ENCODE assay signal across 12 cellular contexts in genomic region chr1:173853074-173853473, GRCh38. TPM values are rescaled to one million over a fixed set of nuclear protein-coding genes. Genes with fewer than 3 reads are reported as not detected.
DNase-seq lines count a peak whose midpoint lies in the region; ATAC-seq and TF ChIP-seq lines count a peak whose summit lies in the region.
"Had no signal": no experiment of that assay in that cellular context is flagged by ENCODE, and none has a peak within 500 bp of the region (broad histone marks: within the 10 kb centered on the region; RNA-seq: fewer than 3 reads in every experiment).

No MANE protein-coding gene starts in this region.

- no peak overlapping the region for H3K27ac Mint-ChIP-seq in activated naive CD4-positive, alpha-beta T cell treated with anti-CD3 and anti-CD28 coated beads for 36 hours

- no peak overlapping the region for H3K4me3 ChIP-seq in heart left ventricle
- no peak overlapping the region for H3K4me3 ChIP-seq in duodenal mucosa (ENCODE audit: low read depth in 1 of 2, low read length in 2 of 2)
- no peak overlapping the region for H3K4me3 ChIP-seq in uterus
- no peak overlapping the region for H3K4me3 ChIP-seq in Peyer's patch

- 48 to 60% (median 52%) methylated on average over 5 of the region's 5 CpGs for WGBS in heart left ventricle, 4 donors

- H3K4me1 ChIP-seq in heart left ventricle (peaks cover 0 to 7% (median 0%) of the 10 kb centered on the region in 12 donors), duodenal mucosa (ENCODE audit: control insufficient read depth in 1 of 2, insufficient read depth in 2 of 2, low read length in 2 of 2) (no peaks in the 10 kb centered on the region), uterus (no peaks in the 10 kb centered on the region), Peyer's patch (no peaks in the 10 kb centered on the region)

- DNase-seq in heart left ventricle = no peak
- DNase-seq in left ventricle myocardium superior = no peak
- DNase-seq in islet precursor cell = peak; percentile 91
- DNase-seq in uterus = no peak
- no peak for DNase-seq in activated naive CD4-positive, alpha-beta T cell treated with anti-CD3 and anti-CD28 coated beads for 36 hours
- DNase-seq in Peyer's patch = no peak
- DNase-seq: anterior cingulate cortex; head of caudate nucleus; NCI-H1092; stimulated activated naive CD8-positive, alpha-beta T cell treated with anti-CD3 and anti-CD28 coated beads, Interleukin-15, Interleukin-2, amounts not matched to agents 100 U/mL and 50 U/mL, for 24 hours had no signal

- H3K36me3 Mint-ChIP-seq in activated naive CD4-positive, alpha-beta T cell treated with anti-CD3 and anti-CD28 coated beads for 36 hours (ENCODE audit: low read depth) = peaks cover 30% of the 10 kb centered on the region

- H3K4me3 Mint-ChIP-seq in activated naive CD4-positive, alpha-beta T cell treated with anti-CD3 and anti-CD28 coated beads for 36 hours = no peak overlapping the region

- H3K4me1 Mint-ChIP-seq in activated naive CD4-positive, alpha-beta T cell treated with anti-CD3 and anti-CD28 coated beads for 36 hours (ENCODE audit: low read depth) = no peaks in the 10 kb centered on the region

- no peaks in the 10 kb centered on the region for H3K9me3 Mint-ChIP-seq in activated naive CD4-positive, alpha-beta T cell treated with anti-CD3 and anti-CD28 coated beads for 36 hours

- no peaks in the 10 kb centered on the region for H3K27me3 Mint-ChIP-seq in activated naive CD4-positive, alpha-beta T cell treated with anti-CD3 and anti-CD28 coated beads for 36 hours (ENCODE audit: low read depth)

- intact Hi-C loops in heart left ventricle (cut with DNase I) (no loop called here), left ventricle myocardium superior (cut with micrococcal nuclease) (no loop called here), uterus (cut with DNase I; ENCODE audit: low total_unique reads) (no loop called here)
- intact Hi-C loops in activated naive CD4-positive, alpha-beta T cell treated with anti-CD3 and anti-CD28 coated beads for 36 hours (cut with micrococcal nuclease) = no loop called here

- no peaks in the 10 kb centered on the region for H3K9me3 ChIP-seq in heart left ventricle
- H3K9me3 ChIP-seq in duodenal mucosa (ENCODE audit: control insufficient read depth in 1 of 2, low read length in 2 of 2) = no peaks in the 10 kb centered on the region
- no peaks in the 10 kb centered on the region for H3K9me3 ChIP-seq in uterus
- H3K9me3 ChIP-seq in Peyer's patch = no peaks in the 10 kb centered on the region

- no peak overlapping the region for H3K9ac ChIP-seq in duodenal mucosa (ENCODE audit: low read depth in 1 of 2, low read length in 2 of 2)

- no peak for TF ChIP-seq CTCF in heart left ventricle (IDR thresholded peaks at IDR 0.05)
- no peak for TF ChIP-seq CTCF in uterus (IDR thresholded peaks at IDR 0.05)
- no peak for TF ChIP-seq CTCF in Peyer's patch (IDR thresholded peaks at IDR 0.05)

- H3K27me3 ChIP-seq in heart left ventricle (no peaks in the 10 kb centered on the region), duodenal mucosa (ENCODE audit: control insufficient read depth in 1 of 2, insufficient read depth in 2 of 2, low read length in 2 of 2) (no peaks in the 10 kb centered on the region), uterus (no peaks in the 10 kb centered on the region), Peyer's patch (no peaks in the 10 kb centered on the region)

- CTCF ChIA-PET in activated naive CD4-positive, alpha-beta T cell treated with anti-CD3 and anti-CD28 coated beads for 36 hours (lab: Charles Lee) = no interaction called here

- no peak for TF ChIP-seq POLR2A in heart left ventricle (IDR thresholded peaks at IDR 0.05)
- no peak for TF ChIP-seq POLR2A in uterus (IDR thresholded peaks at IDR 0.05)
- TF ChIP-seq POLR2A in Peyer's patch (IDR thresholded peaks at IDR 0.05) = no peak

- ATAC-seq in heart left ventricle (peak in 3 of 4 donors; percentile 45 to 84 (median 63)), left ventricle myocardium superior (no peak), GM18870 (IDR thresholded peaks at IDR 0.05; ENCODE audit: unreplicated experiment) (no peak)
- ATAC-seq: stimulated activated naive CD8-positive, alpha-beta T cell treated with anti-CD3 and anti-CD28 coated beads, Interleukin-15, Interleukin-2, amounts not matched to agents 100 U/mL and 50 U/mL, for 24 hours had no signal

- H3K36me3 ChIP-seq in heart left ventricle (peaks cover 0 to 87% (median 70%) of the 10 kb centered on the region in 9 donors), duodenal mucosa (ENCODE audit: control insufficient read depth in 1 of 2, insufficient read depth in 2 of 2, low read length in 2 of 2) (peaks cover 10 to 39% of the 10 kb centered on the region in 2 donors), uterus (no peaks in the 10 kb centered on the region), Peyer's patch (peaks cover 0 to 65% (median 0%) of the 10 kb centered on the region in 3 donors)

- H3K27ac ChIP-seq in heart left ventricle (peak overlapping the region in 7 of 12 donors; percentile 8 to 50 (median 20)), duodenal mucosa (ENCODE audit: low read depth, low read length) (peak overlapping the region; percentile 8), uterus (peak overlapping the region; percentile 32 to 59), Peyer's patch (peak overlapping the region in 1 of 4 donors; percentile 29)

RNA-seq across cellular contexts. Expression of gene GAS5, which starts 14.7 kb away (rescaled TPM):
- 100 to 1,000 TPM in 1 of 9 donors, 10 to 100 TPM in 8; 30.4 to 103 (median 43.6) TPM for total RNA-seq in heart left ventricle
- polyA plus RNA-seq in heart left ventricle = 100 to 1,000 TPM in 1 of 2 donors, 10 to 100 TPM in 1; 68.3 to 101 TPM
- 48.8 TPM for total RNA-seq in left ventricle myocardium superior
- total RNA-seq in uterus = 1,000 to 10,000 TPM in 2 of 4 donors, 100 to 1,000 TPM in 2; 566 to 2,222 (median 828) TPM
- total RNA-seq in activated naive CD4-positive, alpha-beta T cell treated with anti-CD3 and anti-CD28 coated beads for 36 hours = 1,000 to 10,000 TPM; 1,367 to 1,374 TPM
- 100 to 1,000 TPM in 3 of 4 donors, 10 to 100 TPM in 1; 95.6 to 270 (median 193) TPM for total RNA-seq in Peyer's patch

RNA-seq across cellular contexts. Expression of gene ZBTB37, which starts 15.1 kb away (rescaled TPM):
- total RNA-seq in heart left ventricle = 10 to 100 TPM in 4 of 9 donors, 1 to 10 TPM in 5; 6.2 to 14.8 (median 8.3) TPM
- 1 to 10 TPM; 2.1 TPM for polyA plus RNA-seq in heart left ventricle
- 7.9 TPM for total RNA-seq in left ventricle myocardium superior
- total RNA-seq in uterus = 10 to 100 TPM in 2 of 4 donors, 1 to 10 TPM in 2; 7.1 to 31.3 (median 11.2) TPM
- 1 to 10 TPM; 8.1 to 9.0 TPM for total RNA-seq in activated naive CD4-positive, alpha-beta T cell treated with anti-CD3 and anti-CD28 coated beads for 36 hours
- total RNA-seq in Peyer's patch = 10 to 100 TPM in 2 of 4 donors, 1 to 10 TPM in 2; 6.3 to 30.5 (median 10.2) TPM

RNA-seq across cellular contexts. Expression of gene CENPL, which starts 28.4 kb away (rescaled TPM):
- total RNA-seq in heart left ventricle (1 to 10 TPM; 1.7 to 5.8 (median 3.5) TPM), left ventricle myocardium superior (3.2 TPM), uterus (10 to 100 TPM in 1 of 4 donors, 1 to 10 TPM in 1, under 1 TPM in 1, not detected in 1; 0.51 to 24.2 (median 4.7) TPM), Peyer's patch (10 to 100 TPM in 1 of 4 donors, 1 to 10 TPM in 2, under 1 TPM in 1; 0.66 to 19.8 (median 3.9) TPM)
- polyA plus RNA-seq in heart left ventricle = 1 to 10 TPM; 2.1 to 4.6 TPM
- total RNA-seq in activated naive CD4-positive, alpha-beta T cell treated with anti-CD3 and anti-CD28 coated beads for 36 hours = 10 to 100 TPM; 31.1 to 31.9 TPM

RNA-seq across cellular contexts. Expression of gene DARS2, which starts 28.6 kb away (rescaled TPM):
- total RNA-seq in heart left ventricle = 10 to 100 TPM; 10.9 to 25.1 (median 15.9) TPM
- polyA plus RNA-seq in heart left ventricle = 10 to 100 TPM in 1 of 2 donors, 1 to 10 TPM in 1; 5.5 to 12.0 TPM
- total RNA-seq in left ventricle myocardium superior = 12.4 TPM
- 10 to 100 TPM in 3 of 4 donors, 1 to 10 TPM in 1; 4.1 to 20.0 (median 12.7) TPM for total RNA-seq in uterus
- 10 to 100 TPM; 42.7 to 44.1 TPM for total RNA-seq in activated naive CD4-positive, alpha-beta T cell treated with anti-CD3 and anti-CD28 coated beads for 36 hours
- total RNA-seq in Peyer's patch = 10 to 100 TPM; 10.3 to 35.5 (median 16.6) TPM

Comparison
In these comparisons a context has a peak if more than half of its experiments do, and no peak if none do; other contexts are left out.
1. ATAC-seq: peak in heart left ventricle (3 of 4); none in left ventricle myocardium superior (single experiment) and GM18870 (single experiment).